26 cellular contexts compared by ENCODE assay signal in the genomic region with DNA sequence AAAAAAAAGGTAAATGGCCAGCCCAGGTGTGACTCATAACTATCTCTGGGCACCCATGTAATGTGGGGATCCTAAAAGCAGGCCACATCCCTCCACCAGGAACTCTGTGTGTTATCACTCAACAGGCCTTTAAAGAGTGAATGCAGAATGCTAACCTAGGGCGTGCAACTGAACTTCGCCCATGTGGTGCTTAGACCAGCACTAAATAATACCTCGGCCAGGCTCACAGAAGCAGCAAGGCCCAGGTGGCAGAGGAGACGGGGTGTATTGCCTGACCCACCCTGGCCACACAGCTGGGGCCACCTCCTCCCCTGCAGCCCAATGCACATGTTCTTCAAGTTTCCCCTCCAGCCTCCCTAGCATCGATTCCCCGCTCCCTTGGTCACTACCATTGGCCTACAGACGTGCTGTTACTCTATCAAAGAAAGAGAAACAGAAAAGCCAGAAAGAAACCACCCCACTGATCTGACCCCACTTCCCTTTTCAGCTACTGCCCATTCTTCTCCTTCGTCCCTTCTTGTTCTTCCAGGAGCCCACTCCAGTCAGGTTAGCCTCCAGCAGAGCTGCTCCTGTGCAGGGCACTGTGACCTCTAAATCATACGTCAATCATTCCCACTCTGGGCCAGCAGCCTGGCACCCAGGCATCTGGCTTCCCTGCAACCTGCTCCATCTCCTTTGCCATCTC. TPM values are rescaled to one million over a fixed set of nuclear protein-coding genes. Genes with fewer than 3 reads are reported as not detected.
DNase-seq lines count a peak whose midpoint lies in the region; ATAC-seq, FAIRE-seq and TF ChIP-seq lines count a peak whose summit lies in the region.
"Had no signal": no experiment of that assay in that cellular context is flagged by ENCODE, and none has a peak within 500 bp of the region (broad histone marks: within the 10 kb centered on the region; RNA-seq: fewer than 3 reads in every experiment).

No MANE protein-coding gene starts in this region.

- H3K4me3 ChIP-seq in spleen (no peak overlapping the region), vagina (no peak overlapping the region)
- H3K4me3 ChIP-seq: uterus had no signal

- H3K4me1 Mint-ChIP-seq in activated naive CD4-positive, alpha-beta T cell treated with anti-CD3 and anti-CD28 coated beads, Interleukin-2, amount 10 ng/mL, durations not matched to agents 7 days and 5 days = peaks cover 99% of the 10 kb centered on the region
- peaks cover 62% of the 10 kb centered on the region for H3K4me1 Mint-ChIP-seq in central memory CD8-positive, alpha-beta T cell

- no peak for DNase-seq in activated naive CD4-positive, alpha-beta T cell treated with anti-CD3 and anti-CD28 coated beads, Interleukin-2, amount 10 ng/mL, durations not matched to agents 7 days and 5 days
- DNase-seq in activated naive CD4-positive, alpha-beta T cell treated with anti-CD3 and anti-CD28 coated beads, Interleukin-2, amount 50 U/mL, for 72 hours (ENCODE audit: low spot score in 2 of 2) = no peak
- DNase-seq in GM12891 (ENCODE audit: insufficient read length, low spot score) = no peak
- no peak for DNase-seq in central memory CD8-positive, alpha-beta T cell (ENCODE audit: low spot score in 2 of 2)
- peak; percentile 32 for DNase-seq in spleen
- DNase-seq in vagina (ENCODE audit: extremely low spot score in 2 of 2) = no peak
- no peak for DNase-seq in NCI-H345 treated with DMSO at 0.1 percent for 48 hours (lab: John Stamatoyannopoulos, UW; ENCODE audit: unreplicated experiment)
- DNase-seq: amygdala; cortex of kidney; DMS53; GDM1; H9; IMR-90; kidney glomerular epithelial cell; NCI-H1417 treated with DMSO at 0.1 percent for 48 hours; NCI-H510A treated with DMSO at 0.1 percent for 48 hours; NK-92 treated with Interleukin-12 subunit alpha and Interleukin-12 subunit beta, amount 100 ng/mL, for 24 hours; retina; stimulated activated CD8-positive, alpha-beta memory T cell treated with anti-CD3 and anti-CD28 coated beads, Interleukin-4, amount 100 ng/mL, for 48 hours; uterus had no signal

- H3K9me3 Mint-ChIP-seq in activated naive CD4-positive, alpha-beta T cell treated with anti-CD3 and anti-CD28 coated beads, Interleukin-2, amount 10 ng/mL, durations not matched to agents 7 days and 5 days = no peaks in the 10 kb centered on the region
- no peaks in the 10 kb centered on the region for H3K9me3 Mint-ChIP-seq in activated naive CD4-positive, alpha-beta T cell treated with anti-CD3 and anti-CD28 coated beads, Interleukin-2, amount 50 U/mL, for 72 hours
- H3K9me3 Mint-ChIP-seq in central memory CD8-positive, alpha-beta T cell = no peaks in the 10 kb centered on the region
- H3K9me3 Mint-ChIP-seq: H9 had no signal

- H3K4me1 ChIP-seq in spleen (peaks cover 0 to 45% (median 28%) of the 10 kb centered on the region in 6 donors), vagina (peaks cover 4% of the 10 kb centered on the region)
- H3K4me1 ChIP-seq: uterus had no signal

- TF ChIP-seq POLR2A in GM12891 (IDR thresholded peaks at IDR 0.05; ENCODE audit: low read depth, low read length) (no peak), spleen (IDR thresholded peaks at IDR 0.05) (no peak), vagina (IDR thresholded peaks at IDR 0.05) (no peak)

- intact Hi-C loops in spleen (cut with DNase I; ENCODE audit: low total_unique reads) = no loop called here
- intact Hi-C loops in vagina (cut with DNase I) = no loop called here

- ATAC-seq in activated naive CD4-positive, alpha-beta T cell treated with anti-CD3 and anti-CD28 coated beads, Interleukin-2, amount 50 U/mL, for 72 hours = no peak
- ATAC-seq in central memory CD8-positive, alpha-beta T cell (replicated peaks; ENCODE audit: extremely low read depth, poor library complexity, severe bottlenecking) = no peak
- no peak for ATAC-seq in HG03432 (IDR thresholded peaks at IDR 0.05; ENCODE audit: unreplicated experiment)
- ATAC-seq: Panc1 had no signal

- H3K36me3 ChIP-seq in spleen (no peaks in the 10 kb centered on the region), vagina (no peaks in the 10 kb centered on the region)
- H3K36me3 ChIP-seq: uterus had no signal

- no peaks in the 10 kb centered on the region for H3K9me3 ChIP-seq in spleen
- no peaks in the 10 kb centered on the region for H3K9me3 ChIP-seq in vagina
- H3K9me3 ChIP-seq: uterus had no signal

- H3K27me3 ChIP-seq in spleen (replicated peaks in 1 of 7) = peaks cover 0 to 9% (median 0%) of the 10 kb centered on the region in 7 donors
- no peaks in the 10 kb centered on the region for H3K27me3 ChIP-seq in vagina
- H3K27me3 ChIP-seq: uterus had no signal

- FAIRE-seq in GM12891 (lab: Jason Lieb, UNC) = no peak
- FAIRE-seq: bronchial epithelial cell had no signal

- H3K27ac ChIP-seq in spleen (peak overlapping the region in 1 of 8 donors; percentile 29), vagina (no peak overlapping the region)
- H3K27ac ChIP-seq: uterus had no signal

- CTCF ChIA-PET in activated naive CD4-positive, alpha-beta T cell treated with anti-CD3 and anti-CD28 coated beads, Interleukin-2, amount 10 ng/mL, durations not matched to agents 7 days and 5 days (lab: Charles Lee) = interaction anchor here (1.5 kb wide), 1 partner anchor 107 kb away, joined by 7 read pairs; a partner anchor contains a TSS

- peaks cover 3% of the 10 kb centered on the region for H3K36me3 Mint-ChIP-seq in activated naive CD4-positive, alpha-beta T cell treated with anti-CD3 and anti-CD28 coated beads, Interleukin-2, amount 10 ng/mL, durations not matched to agents 7 days and 5 days
- H3K36me3 Mint-ChIP-seq in activated naive CD4-positive, alpha-beta T cell treated with anti-CD3 and anti-CD28 coated beads, Interleukin-2, amount 50 U/mL, for 72 hours = no peaks in the 10 kb centered on the region
- peaks cover 5% of the 10 kb centered on the region for H3K36me3 Mint-ChIP-seq in central memory CD8-positive, alpha-beta T cell (ENCODE audit: insufficient read depth)

- peaks cover 8% of the 10 kb centered on the region for H3K27me3 Mint-ChIP-seq in activated naive CD4-positive, alpha-beta T cell treated with anti-CD3 and anti-CD28 coated beads, Interleukin-2, amount 10 ng/mL, durations not matched to agents 7 days and 5 days
- H3K27me3 Mint-ChIP-seq in central memory CD8-positive, alpha-beta T cell = no peaks in the 10 kb centered on the region

- H3K4me3 Mint-ChIP-seq in activated naive CD4-positive, alpha-beta T cell treated with anti-CD3 and anti-CD28 coated beads, Interleukin-2, amount 10 ng/mL, durations not matched to agents 7 days and 5 days = no peak overlapping the region
- H3K4me3 Mint-ChIP-seq in central memory CD8-positive, alpha-beta T cell = no peak overlapping the region
- H3K4me3 Mint-ChIP-seq: H9 had no signal

- H3K27ac Mint-ChIP-seq in activated naive CD4-positive, alpha-beta T cell treated with anti-CD3 and anti-CD28 coated beads, Interleukin-2, amount 10 ng/mL, durations not matched to agents 7 days and 5 days = peak overlapping the region; percentile 99
- peak overlapping the region in 1 of 2 donors; percentile 3 for H3K27ac Mint-ChIP-seq in activated naive CD4-positive, alpha-beta T cell treated with anti-CD3 and anti-CD28 coated beads, Interleukin-2, amount 50 U/mL, for 72 hours
- H3K27ac Mint-ChIP-seq in central memory CD8-positive, alpha-beta T cell (ENCODE audit: low read depth) = peak overlapping the region; percentile 89

- TF ChIP-seq CTCF in spleen (IDR thresholded peaks at IDR 0.05 in 8 of 11, conservative IDR thresholded peaks at IDR 0.05 in 3 of 11) (no peak), vagina (IDR thresholded peaks at IDR 0.05) (no peak)

- WGBS in spleen, 5 donors = 79 to 88% (median 82%) methylated on average over 9 of the region's 9 CpGs

TF ChIP-seq in GM12891, 5 proteins besides CTCF, POLR2A, EP300 and RAD21:
- TF ChIP-seq SPI1 (IDR thresholded peaks at IDR 0.05; ENCODE audit: low read depth, low read length) (peak; percentile 61), POLR2AphosphoS5 (IDR thresholded peaks at IDR 0.05; ENCODE audit: low read depth, low read length) (no peak)

RNA-seq across cellular contexts. Expression of a gene that starts 22.0 kb away (rescaled TPM):
- total RNA-seq in activated naive CD4-positive, alpha-beta T cell treated with anti-CD3 and anti-CD28 coated beads, Interleukin-2, amount 50 U/mL, for 72 hours = under 1 TPM; 0.31 to 0.43 TPM
- polyA plus RNA-seq in GM12891 (2012; ENCODE audit: low read depth, missing spikeins) = not detected
- total RNA-seq in spleen = 10 to 100 TPM in 2 of 7 donors, 1 to 10 TPM in 4, not detected in 1; 3.8 to 27.4 (median 8.9) TPM
- 1 to 10 TPM; 1.5 to 7.3 (median 4.2) TPM for polyA plus RNA-seq in spleen
- total RNA-seq in vagina = not detected
- total RNA-seq: bronchial epithelial cell, glomerular endothelial cell, IMR-90, lung microvascular endothelial cell, MCF 10A had no signal
- polyA plus RNA-seq: IMR-90 had no signal
